In the genomic region with DNA sequence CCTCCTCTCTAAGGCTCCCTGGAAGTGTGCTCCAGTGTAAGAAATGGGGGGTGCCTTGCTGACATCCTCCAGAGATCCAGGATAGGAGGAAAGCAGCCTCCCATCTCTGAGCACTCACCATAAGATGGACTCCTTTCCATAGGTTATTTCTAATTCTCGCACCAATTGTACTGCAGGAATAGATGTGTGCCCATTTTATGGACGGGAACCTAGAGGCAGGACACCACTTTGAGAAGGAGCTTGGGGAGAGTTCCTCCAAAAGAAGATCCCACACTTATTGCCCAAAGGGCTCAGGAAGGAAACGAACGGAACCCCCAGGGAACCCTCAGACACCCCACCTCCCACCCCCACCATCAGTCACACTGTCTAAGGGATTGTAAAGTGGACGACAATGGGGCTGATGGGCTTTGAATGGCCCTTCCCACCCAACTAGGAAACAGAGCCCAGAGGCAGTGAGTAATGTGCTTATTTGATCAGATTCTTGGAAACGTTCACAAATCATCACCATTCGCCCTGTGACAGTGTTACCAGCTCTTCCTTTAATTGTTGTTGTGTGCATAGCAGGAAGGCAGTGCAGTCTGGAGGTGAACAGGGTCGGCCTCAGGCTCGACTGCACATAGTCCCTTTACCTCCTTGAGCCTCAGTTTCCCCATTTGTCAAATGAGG, we compare ENCODE assay signal across 18 cellular contexts. TPM values are rescaled to one million over a fixed set of nuclear protein-coding genes. Genes with fewer than 3 reads are reported as not detected.
A peak's percentile ranks its signal among the peaks of the same experiment; 100 is the strongest.
DNase-seq lines count a peak whose midpoint lies in the region; ATAC-seq and TF ChIP-seq lines count a peak whose summit lies in the region.
"Had no signal": no experiment of that assay in that cellular context is flagged by ENCODE, and none has a peak within 500 bp of the region (broad histone marks: within the 10 kb centered on the region; RNA-seq: fewer than 3 reads in every experiment).

No MANE protein-coding gene starts in this region.

- H2BK5ac ChIP-seq in H9 (ENCODE audit: insufficient read length, low read length) = no peak overlapping the region

- no peak overlapping the region for H2BK15ac ChIP-seq in H9 (ENCODE audit: low read depth, low read length)

- 55 to 62% (median 59%) methylated on average over 9 of the region's 9 CpGs for WGBS in heart left ventricle, 4 donors
- no CpG with 5 or more reads among the region's 9 CpGs for WGBS in H9 (ENCODE audit: extremely low coverage, insufficient read length, low lambda C conversion rate)

- H4K5ac ChIP-seq in H9 (ENCODE audit: insufficient read length, low read depth, low read length) = no peak overlapping the region

- H3K36me3 Mint-ChIP-seq in osteocyte (ENCODE audit: unreplicated experiment) = no peaks in the 10 kb centered on the region
- H3K36me3 Mint-ChIP-seq in H9 (ENCODE audit: insufficient read depth in 1 of 3, low read depth in 3 of 3) = no peaks in the 10 kb centered on the region; a peak in 1 of 7 replicates
- H3K36me3 Mint-ChIP-seq in activated T-helper 17 cell treated with anti-CD3 and anti-CD28 coated beads, Interleukin-2, amount 50 U/mL, for 72 hours (ENCODE audit: low read depth) = no peaks in the 10 kb centered on the region
- H3K36me3 Mint-ChIP-seq: activated CD8-positive, alpha-beta memory T cell treated with anti-CD3 and anti-CD28 coated beads, Interleukin-2, amount 10 ng/mL, durations not matched to agents 7 days and 5 days; stimulated activated naive B cell treated with anti-CD40 and anti-IgM and Interleukin-4, amounts not matched to agents 10 μg/mL and 1 μg/mL and 100 μg/mL, for 72 hours had no signal

- H3K4me3 Mint-ChIP-seq in osteocyte (ENCODE audit: unreplicated experiment) = peak overlapping the region; percentile 22
- H3K4me3 Mint-ChIP-seq in H9 = no peak overlapping the region
- no peak overlapping the region for H3K4me3 Mint-ChIP-seq in activated T-helper 17 cell treated with anti-CD3 and anti-CD28 coated beads, Interleukin-2, amount 50 U/mL, for 72 hours
- H3K4me3 Mint-ChIP-seq: activated B cell treated with CpG ODN at 0.5 μM for 24 hours; activated CD8-positive, alpha-beta memory T cell treated with anti-CD3 and anti-CD28 coated beads, Interleukin-2, amount 10 ng/mL, durations not matched to agents 7 days and 5 days; CD4-positive, alpha-beta T cell; stimulated activated naive B cell treated with anti-CD40 and anti-IgM and Interleukin-4, amounts not matched to agents 10 μg/mL and 1 μg/mL and 100 μg/mL, for 72 hours had no signal

- no peak overlapping the region for H2AFZ ChIP-seq in H9 (ENCODE audit: low read length)

- H3K4me1 ChIP-seq in heart left ventricle = peaks cover 0 to 17% (median 2%) of the 10 kb centered on the region in 12 donors
- no peaks in the 10 kb centered on the region for H3K4me1 ChIP-seq in H9 (ENCODE audit: insufficient read depth, low read length)
- H3K4me1 ChIP-seq: colonic mucosa, pancreas had no signal

- no peaks in the 10 kb centered on the region for H4K20me1 ChIP-seq in H9 (ENCODE audit: control insufficient read depth, insufficient read depth, insufficient read length)

- H3K27ac ChIP-seq in heart left ventricle (peak overlapping the region in 7 of 12 donors; percentile 3 to 65 (median 26)), H9 (ENCODE audit: insufficient read length, low read depth, low read length) (no peak overlapping the region)
- H3K27ac ChIP-seq: colonic mucosa, pancreas, spleen had no signal

- no peaks in the 10 kb centered on the region for H3K23me2 ChIP-seq in H9 (ENCODE audit: insufficient read length, low read depth, low read length, poor library complexity, severe bottlenecking)

- no peak overlapping the region for H3T11ph ChIP-seq in H9 (ENCODE audit: low read length)

- no peak overlapping the region for H3K9ac ChIP-seq in H9 (ENCODE audit: extremely low read depth, insufficient read length, low read length)

- ATAC-seq in heart left ventricle (peak in 2 of 4 donors; percentile 55 to 61), GM19452 (IDR thresholded peaks at IDR 0.05; ENCODE audit: unreplicated experiment) (no peak), GM21515 (IDR thresholded peaks at IDR 0.05; ENCODE audit: unreplicated experiment) (no peak)
- no peak for ATAC-seq in activated T-helper 17 cell treated with anti-CD3 and anti-CD28 coated beads, Interleukin-2, amount 50 U/mL, for 72 hours (replicated peaks)
- ATAC-seq: activated CD8-positive, alpha-beta memory T cell treated with anti-CD3 and anti-CD28 coated beads, Interleukin-2, amount 10 ng/mL, durations not matched to agents 7 days and 5 days; stimulated activated naive B cell treated with anti-CD40 and anti-IgM and Interleukin-4, amounts not matched to agents 10 μg/mL and 1 μg/mL and 100 μg/mL, for 72 hours had no signal

- DNase-seq in heart left ventricle (no peak), cardiac septum (ENCODE audit: low spot score) (no peak), fibroblast of pulmonary artery (ENCODE audit: low read depth) (peak; percentile 33), osteocyte (ENCODE audit: extremely low spot score, unreplicated experiment) (no peak), H9 (no peak)
- DNase-seq: activated B cell treated with CpG ODN at 0.5 μM for 24 hours; activated CD8-positive, alpha-beta memory T cell treated with anti-CD3 and anti-CD28 coated beads, Interleukin-2, amount 10 ng/mL, durations not matched to agents 7 days and 5 days; activated effector memory CD4-positive, alpha-beta T cell treated with Interleukin-2 at 50 U/mL for 16 hours; CD4-positive, alpha-beta T cell; DMS79; spleen; stimulated activated naive B cell treated with anti-CD40 and anti-IgM and Interleukin-4, amounts not matched to agents 10 μg/mL and 1 μg/mL and 100 μg/mL, for 72 hours; T-helper 2 cell had no signal

- H4K91ac ChIP-seq in H9 (ENCODE audit: insufficient read length, low read depth, low read length) = no peak overlapping the region

- H3K79me1 ChIP-seq in H9 (ENCODE audit: insufficient read depth, low read depth, low read length, poor library complexity, severe bottlenecking) = no peaks in the 10 kb centered on the region

- H3K4ac ChIP-seq in H9 (ENCODE audit: low read depth, low read length) = no peak overlapping the region

- H3K27ac Mint-ChIP-seq in osteocyte (ENCODE audit: unreplicated experiment) (peak overlapping the region; percentile 79), H9 (no peak overlapping the region)
- no peak overlapping the region for H3K27ac Mint-ChIP-seq in activated T-helper 17 cell treated with anti-CD3 and anti-CD28 coated beads, Interleukin-2, amount 50 U/mL, for 72 hours
- H3K27ac Mint-ChIP-seq: activated B cell treated with CpG ODN at 0.5 μM for 24 hours; activated CD8-positive, alpha-beta memory T cell treated with anti-CD3 and anti-CD28 coated beads, Interleukin-2, amount 10 ng/mL, durations not matched to agents 7 days and 5 days; CD4-positive, alpha-beta T cell; stimulated activated naive B cell treated with anti-CD40 and anti-IgM and Interleukin-4, amounts not matched to agents 10 μg/mL and 1 μg/mL and 100 μg/mL, for 72 hours had no signal

- no peak overlapping the region for H2BK20ac ChIP-seq in H9 (ENCODE audit: low read depth, low read length, poor library complexity, severe bottlenecking)

- no peak overlapping the region for H3K56ac ChIP-seq in H9 (ENCODE audit: insufficient read length, low read depth, low read length)

- H3K14ac ChIP-seq in H9 (ENCODE audit: insufficient read depth, low read length) = no peak overlapping the region

- no peak overlapping the region for H3K18ac ChIP-seq in H9 (ENCODE audit: insufficient read length, low read depth, low read length)

- H3K27me3 Mint-ChIP-seq in osteocyte (ENCODE audit: unreplicated experiment) (no peaks in the 10 kb centered on the region), H9 (ENCODE audit: low read depth) (peaks cover 32% of the 10 kb centered on the region)
- peaks cover 17% of the 10 kb centered on the region for H3K27me3 Mint-ChIP-seq in activated T-helper 17 cell treated with anti-CD3 and anti-CD28 coated beads, Interleukin-2, amount 50 U/mL, for 72 hours

- intact Hi-C loops in heart left ventricle (cut with DNase I) = loop anchor here in 8 of 10 donors (5.0 to 10.0 kb wide), 8 partner anchors 175 to 1135 kb away; no protein-coding TSS in a partner anchor
- intact Hi-C loops in cardiac septum (cut with DNase I) = loop anchor here (10.0 kb wide), 2 partner anchors 705 to 1135 kb away; no protein-coding TSS in a partner anchor

- no peak overlapping the region for H3K4me2 ChIP-seq in H9 (ENCODE audit: insufficient read depth, insufficient read length, low read length)

- H3K9me3 Mint-ChIP-seq in osteocyte (ENCODE audit: unreplicated experiment) (no peaks in the 10 kb centered on the region), H9 (no peaks in the 10 kb centered on the region; a peak in 1 of 5 replicates)
- no peaks in the 10 kb centered on the region for H3K9me3 Mint-ChIP-seq in activated T-helper 17 cell treated with anti-CD3 and anti-CD28 coated beads, Interleukin-2, amount 50 U/mL, for 72 hours
- H3K9me3 Mint-ChIP-seq: activated B cell treated with CpG ODN at 0.5 μM for 24 hours; CD4-positive, alpha-beta T cell; stimulated activated naive B cell treated with anti-CD40 and anti-IgM and Interleukin-4, amounts not matched to agents 10 μg/mL and 1 μg/mL and 100 μg/mL, for 72 hours had no signal

- no peak overlapping the region for H2BK12ac ChIP-seq in H9 (ENCODE audit: insufficient read length, low read depth, low read length)

- no peak for TF ChIP-seq CTCF in heart left ventricle (IDR thresholded peaks at IDR 0.05)
- no peak for TF ChIP-seq CTCF in fibroblast of pulmonary artery (IDR thresholded peaks at IDR 0.05; ENCODE audit: low read length, missing control alignments)
- TF ChIP-seq CTCF in osteocyte (IDR thresholded peaks at IDR 0.05) = no peak
- no peak for TF ChIP-seq CTCF in H9 (conservative IDR thresholded peaks at IDR 0.05)

- H3K4me3 ChIP-seq in heart left ventricle (peak overlapping the region in 1 of 12 donors; percentile 6), fibroblast of pulmonary artery (replicated peaks; ENCODE audit: low read depth, low read length) (no peak overlapping the region)
- H3K4me3 ChIP-seq: colonic mucosa, pancreas, spleen had no signal

- H3K4me1 Mint-ChIP-seq in osteocyte (ENCODE audit: unreplicated experiment) (peaks cover 45% of the 10 kb centered on the region), H9 (peaks cover 21 to 35% of the 10 kb centered on the region in 2 experiments)
- no peaks in the 10 kb centered on the region for H3K4me1 Mint-ChIP-seq in activated T-helper 17 cell treated with anti-CD3 and anti-CD28 coated beads, Interleukin-2, amount 50 U/mL, for 72 hours
- H3K4me1 Mint-ChIP-seq: activated CD8-positive, alpha-beta memory T cell treated with anti-CD3 and anti-CD28 coated beads, Interleukin-2, amount 10 ng/mL, durations not matched to agents 7 days and 5 days had no signal

- no peaks in the 10 kb centered on the region for H3K36me3 ChIP-seq in heart left ventricle
- H3K36me3 ChIP-seq: colonic mucosa, pancreas, spleen had no signal

- no peak overlapping the region for H2BK120ac ChIP-seq in H9 (ENCODE audit: low read depth, low read length, poor library complexity, severe bottlenecking)

- H3K23ac ChIP-seq in H9 (ENCODE audit: insufficient read length, low read depth, low read length) = no peak overlapping the region

- no peak overlapping the region for H4K8ac ChIP-seq in H9 (replicated peaks; ENCODE audit: insufficient read length, low read depth, low read length)

- H3K27me3 ChIP-seq in heart left ventricle (no peaks in the 10 kb centered on the region), H9 (ENCODE audit: insufficient read depth, low read length) (no peaks in the 10 kb centered on the region)
- H3K27me3 ChIP-seq: colonic mucosa, pancreas had no signal

- TF ChIP-seq POLR2A in heart left ventricle (IDR thresholded peaks at IDR 0.05) = no peak

- H3K9me3 ChIP-seq in heart left ventricle = no peaks in the 10 kb centered on the region
- H3K9me3 ChIP-seq in H9 (ENCODE audit: control insufficient read depth, low read depth, low read length) = no peaks in the 10 kb centered on the region
- H3K9me3 ChIP-seq: colonic mucosa, pancreas, spleen had no signal

- H3K79me2 ChIP-seq in H9 (ENCODE audit: insufficient read depth, low read length) = no peaks in the 10 kb centered on the region

- no peak overlapping the region for H2AK5ac ChIP-seq in H9 (ENCODE audit: insufficient read length, low read length)

RNA-seq across cellular contexts. Expression of a gene that starts 8.3 kb away (rescaled TPM):
- total RNA-seq in heart left ventricle (10 to 100 TPM in 1 of 9 donors, 1 to 10 TPM in 8; 4.2 to 10.3 (median 5.5) TPM), cardiac septum (6.4 TPM), osteocyte (145 and 153 TPM in 2 replicates), H9 (2021) (2.7 and 2.8 TPM in 2 replicates)
- polyA plus RNA-seq in heart left ventricle = 1 to 10 TPM; 1.7 to 3.9 TPM
- under 1 TPM; 0.13 TPM for total RNA-seq in activated T-helper 17 cell treated with anti-CD3 and anti-CD28 coated beads, Interleukin-2, amount 50 U/mL, for 72 hours

Comparison
In these comparisons a context has a peak if more than half of its experiments do, and no peak if none do; other contexts are left out.
1. RNA of a gene that starts 8.3 kb away (total RNA-seq): 145 to 153 TPM in osteocyte; 6.4 TPM in cardiac septum (single experiment), 4.2 to 10.3 TPM in heart left ventricle, 2.7 to 2.8 TPM in H9 and 0.13 TPM in activated T-helper 17 cell treated with anti-CD3 and anti-CD28 coated beads, Interleukin-2, amount 50 U/mL, for 72 hours; every median in the first group is over 10 times any median in the second.